Comparison of ENCODE assay signal across 19 cellular contexts in genomic region chr12:68579254-68579653, GRCh38. TPM values are rescaled to one million over a fixed set of nuclear protein-coding genes. Genes with fewer than 3 reads are reported as not detected.
DNase-seq lines count a peak whose midpoint lies in the region; ATAC-seq lines count a peak whose summit lies in the region.
"Had no signal": no experiment of that assay in that cellular context is flagged by ENCODE, and none has a peak within 500 bp of the region (broad histone marks: within the 10 kb centered on the region; RNA-seq: fewer than 3 reads in every experiment).

No MANE protein-coding gene starts in this region.

- peak in 1 of 2 donors; percentile 7 for DNase-seq in activated T-cell treated with anti-CD3 and anti-CD28 coated beads, Interleukin-2, amount 50 U/mL, for 72 hours
- DNase-seq in activated T-cell treated with anti-CD3 and anti-CD28 coated beads for 4 hours (no peak), DMS153 (lab: John Stamatoyannopoulos, UW) (no peak), immature natural killer cell (no peak)
- no peak for DNase-seq in activated T-helper 2 cell treated with anti-CD3 and anti-CD28 coated beads, Interferon-gamma antibody, Interleukin-2, Interleukin-4, amounts not matched to agents 10 μg/mL and 5 μg/mL and 100 μg/mL, durations not matched to agents 14 hours and 24 hours and 36 hours (ENCODE audit: low spot score)
- peak in 2 of 10 donors; percentile 44 for DNase-seq in naive thymus-derived CD8-positive, alpha-beta T cell
- DNase-seq: Calu3, DND-41, Kasumi-1, MM.1S, NCI-H1105, NCI-H1694, NCI-H2107, NCI-H226, NCI-H524 treated with DMSO at 0.1 percent for 48 hours had no signal

- no peaks in the 10 kb centered on the region for H3K27me3 Mint-ChIP-seq in activated T-cell treated with anti-CD3 and anti-CD28 coated beads, Interleukin-2, amount 50 U/mL, for 72 hours (ENCODE audit: low read depth)
- no peaks in the 10 kb centered on the region for H3K27me3 Mint-ChIP-seq in activated T-helper 2 cell treated with anti-CD3 and anti-CD28 coated beads, Interferon-gamma antibody, Interleukin-2, Interleukin-4, amounts not matched to agents 10 μg/mL and 5 μg/mL and 100 μg/mL, durations not matched to agents 14 hours and 24 hours and 36 hours (ENCODE audit: low read depth)
- H3K27me3 Mint-ChIP-seq in naive thymus-derived CD8-positive, alpha-beta T cell, result no peaks in the 10 kb centered on the region
- peaks cover 0 to 2% (median 0%) of the 10 kb centered on the region in 3 donors for H3K27me3 Mint-ChIP-seq in immature natural killer cell (ENCODE audit: low read depth in 3 of 3)

- H3K9me3 ChIP-seq in KOPT-K1 (ENCODE audit: insufficient read depth, low read length, poor library complexity, severe bottlenecking), result no peaks in the 10 kb centered on the region
- H3K9me3 ChIP-seq: HAP-1 had no signal

- no peaks in the 10 kb centered on the region for H3K36me3 Mint-ChIP-seq in activated T-cell treated with anti-CD3 and anti-CD28 coated beads, Interleukin-2, amount 50 U/mL, for 72 hours (ENCODE audit: insufficient read depth in 2 of 2)
- no peaks in the 10 kb centered on the region for H3K36me3 Mint-ChIP-seq in activated T-helper 2 cell treated with anti-CD3 and anti-CD28 coated beads, Interferon-gamma antibody, Interleukin-2, Interleukin-4, amounts not matched to agents 10 μg/mL and 5 μg/mL and 100 μg/mL, durations not matched to agents 14 hours and 24 hours and 36 hours (ENCODE audit: low read depth)
- H3K36me3 Mint-ChIP-seq in naive thymus-derived CD8-positive, alpha-beta T cell, result no peaks in the 10 kb centered on the region
- no peaks in the 10 kb centered on the region for H3K36me3 Mint-ChIP-seq in immature natural killer cell

- H3K36me3 ChIP-seq in KOPT-K1 (ENCODE audit: insufficient read depth, low read length), result no peaks in the 10 kb centered on the region
- H3K36me3 ChIP-seq: HAP-1 had no signal

- ATAC-seq in activated T-cell treated with anti-CD3 and anti-CD28 coated beads, Interleukin-2, amount 50 U/mL, for 72 hours (replicated peaks in 1 of 2), result peak; percentile 44 to 72
- ATAC-seq in naive thymus-derived CD8-positive, alpha-beta T cell, result peak; percentile 61 to 63
- ATAC-seq in HG03378 (IDR thresholded peaks at IDR 0.05; ENCODE audit: unreplicated experiment), result no peak
- ATAC-seq: Panc1 had no signal

- H3K4me3 Mint-ChIP-seq in activated T-cell treated with anti-CD3 and anti-CD28 coated beads, Interleukin-2, amount 50 U/mL, for 72 hours, result peak overlapping the region; percentile 63 to 65
- H3K4me3 Mint-ChIP-seq in activated T-helper 2 cell treated with anti-CD3 and anti-CD28 coated beads, Interferon-gamma antibody, Interleukin-2, Interleukin-4, amounts not matched to agents 10 μg/mL and 5 μg/mL and 100 μg/mL, durations not matched to agents 14 hours and 24 hours and 36 hours (ENCODE audit: low read depth), result no peak overlapping the region
- H3K4me3 Mint-ChIP-seq in naive thymus-derived CD8-positive, alpha-beta T cell, result peak overlapping the region; percentile 59 to 75 (median 68)
- no peak overlapping the region for H3K4me3 Mint-ChIP-seq in immature natural killer cell

- no peaks in the 10 kb centered on the region for H3K9me3 Mint-ChIP-seq in activated T-cell treated with anti-CD3 and anti-CD28 coated beads, Interleukin-2, amount 50 U/mL, for 72 hours
- H3K9me3 Mint-ChIP-seq in activated T-helper 2 cell treated with anti-CD3 and anti-CD28 coated beads, Interferon-gamma antibody, Interleukin-2, Interleukin-4, amounts not matched to agents 10 μg/mL and 5 μg/mL and 100 μg/mL, durations not matched to agents 14 hours and 24 hours and 36 hours, result no peaks in the 10 kb centered on the region
- H3K9me3 Mint-ChIP-seq in naive thymus-derived CD8-positive, alpha-beta T cell, result no peaks in the 10 kb centered on the region
- no peaks in the 10 kb centered on the region for H3K9me3 Mint-ChIP-seq in immature natural killer cell

- peaks cover 24% of the 10 kb centered on the region for H3K4me1 Mint-ChIP-seq in activated T-cell treated with anti-CD3 and anti-CD28 coated beads, Interleukin-2, amount 50 U/mL, for 72 hours (ENCODE audit: low read depth)
- peaks cover 18% of the 10 kb centered on the region for H3K4me1 Mint-ChIP-seq in activated T-helper 2 cell treated with anti-CD3 and anti-CD28 coated beads, Interferon-gamma antibody, Interleukin-2, Interleukin-4, amounts not matched to agents 10 μg/mL and 5 μg/mL and 100 μg/mL, durations not matched to agents 14 hours and 24 hours and 36 hours (ENCODE audit: low read depth)
- H3K4me1 Mint-ChIP-seq in naive thymus-derived CD8-positive, alpha-beta T cell, result peaks cover 17 to 62% (median 46%) of the 10 kb centered on the region in 4 donors
- peaks cover 6 to 17% of the 10 kb centered on the region in 2 donors for H3K4me1 Mint-ChIP-seq in immature natural killer cell

- POLR2A ChIA-PET in naive thymus-derived CD8-positive, alpha-beta T cell (lab: Charles Lee), result interaction anchor here (0.6 to 5.1 kb wide), 12 partner anchors 8 to 214 kb away, joined by 3 to 52 read pairs (median 6); partner anchors contain the start of gene RAP1B

- intact Hi-C loops in activated T-helper 2 cell treated with anti-CD3 and anti-CD28 coated beads, Interferon-gamma antibody, Interleukin-2, Interleukin-4, amounts not matched to agents 10 μg/mL and 5 μg/mL and 100 μg/mL, durations not matched to agents 14 hours and 24 hours and 36 hours (cut with micrococcal nuclease), result no loop called here

- H3K27ac ChIP-seq in KOPT-K1 (ENCODE audit: low read depth, low read length, poor library complexity, severe bottlenecking), result peak overlapping the region; percentile 85

- H3K27ac Mint-ChIP-seq in activated T-cell treated with anti-CD3 and anti-CD28 coated beads, Interleukin-2, amount 50 U/mL, for 72 hours, result peak overlapping the region; percentile 74
- H3K27ac Mint-ChIP-seq in activated T-helper 2 cell treated with anti-CD3 and anti-CD28 coated beads, Interferon-gamma antibody, Interleukin-2, Interleukin-4, amounts not matched to agents 10 μg/mL and 5 μg/mL and 100 μg/mL, durations not matched to agents 14 hours and 24 hours and 36 hours, result peak overlapping the region; percentile 40
- H3K27ac Mint-ChIP-seq in naive thymus-derived CD8-positive, alpha-beta T cell, result peak overlapping the region; percentile 81 to 94 (median 92)
- no peak overlapping the region for H3K27ac Mint-ChIP-seq in immature natural killer cell

RNA-seq across cellular contexts. Expression of gene RAP1B, which starts 31.4 kb away (rescaled TPM):
- 100 to 1,000 TPM; 162 to 209 TPM for total RNA-seq in activated T-cell treated with anti-CD3 and anti-CD28 coated beads, Interleukin-2, amount 50 U/mL, for 72 hours
- total RNA-seq in activated T-helper 2 cell treated with anti-CD3 and anti-CD28 coated beads, Interferon-gamma antibody, Interleukin-2, Interleukin-4, amounts not matched to agents 10 μg/mL and 5 μg/mL and 100 μg/mL, durations not matched to agents 14 hours and 24 hours and 36 hours, result 174 and 182 TPM in 2 replicates
- 100 to 1,000 TPM; 254 to 288 TPM for total RNA-seq in naive thymus-derived CD8-positive, alpha-beta T cell
- polyA plus RNA-seq in naive thymus-derived CD8-positive, alpha-beta T cell, result 100 to 1,000 TPM; 562 to 708 (median 574) TPM
- polyA plus RNA-seq in immature natural killer cell, result 1,000 to 10,000 TPM; 1,248 to 1,847 (median 1,256) TPM

Comparison
In these comparisons a context has a peak if more than half of its experiments do, and no peak if none do; other contexts are left out.
1. H3K27ac Mint-ChIP-seq: peak in activated T-cell treated with anti-CD3 and anti-CD28 coated beads, Interleukin-2, amount 50 U/mL, for 72 hours (single experiment), activated T-helper 2 cell treated with anti-CD3 and anti-CD28 coated beads, Interferon-gamma antibody, Interleukin-2, Interleukin-4, amounts not matched to agents 10 μg/mL and 5 μg/mL and 100 μg/mL, durations not matched to agents 14 hours and 24 hours and 36 hours (single experiment) and naive thymus-derived CD8-positive, alpha-beta T cell (10 of 10); none in immature natural killer cell (0 of 6).
2. H3K4me3 Mint-ChIP-seq: peak in activated T-cell treated with anti-CD3 and anti-CD28 coated beads, Interleukin-2, amount 50 U/mL, for 72 hours (2 of 2) and naive thymus-derived CD8-positive, alpha-beta T cell (10 of 10); none in activated T-helper 2 cell treated with anti-CD3 and anti-CD28 coated beads, Interferon-gamma antibody, Interleukin-2, Interleukin-4, amounts not matched to agents 10 μg/mL and 5 μg/mL and 100 μg/mL, durations not matched to agents 14 hours and 24 hours and 36 hours (single experiment) and immature natural killer cell (0 of 5).